17 cellular contexts compared by ENCODE assay signal in genomic region chr13:111859361-111860105, GRCh38.
A peak's percentile ranks its signal among the peaks of the same experiment; 100 is the strongest.
DNase-seq lines count a peak whose midpoint lies in the region; ATAC-seq, FAIRE-seq and TF ChIP-seq lines count a peak whose summit lies in the region.
"Had no signal": no experiment of that assay in that cellular context is flagged by ENCODE, and none has a peak within 500 bp of the region (broad histone marks: within the 10 kb centered on the region; RNA-seq: fewer than 3 reads in every experiment).

No MANE protein-coding gene starts in this region.

- no peak overlapping the region for H3K27ac Mint-ChIP-seq in type B pancreatic cell
- H3K27ac Mint-ChIP-seq: CD4-positive, CD25-positive, alpha-beta regulatory T cell; T-cell had no signal

- H3K9me2 ChIP-seq in hepatocyte (replicated peaks; ENCODE audit: insufficient read depth): no peaks in the 10 kb centered on the region

- DNase-seq in Right ventricle myocardium superior: no peak
- DNase-seq in left ventricle myocardium inferior: no peak
- DNase-seq in NCI-H1417 treated with DMSO at 0.1 percent for 48 hours (lab: John Stamatoyannopoulos, UW): peak; percentile 20
- peak; percentile 86 for DNase-seq in esophagus muscularis mucosa (ENCODE audit: extremely low spot score)
- peak; percentile 27 for DNase-seq in type B pancreatic cell (ENCODE audit: extremely low spot score, unreplicated experiment)
- DNase-seq in hepatocyte (ENCODE audit: low spot score): no peak
- DNase-seq in H54 (ENCODE audit: insufficient read length, low spot score): no peak
- no peak for DNase-seq in SW480 (ENCODE audit: low spot score)
- DNase-seq: CD4-positive, CD25-positive, alpha-beta regulatory T cell; DMS53; NCI-H1436 treated with DMSO at 0.1 percent for 48 hours; NCI-H2029 treated with DMSO at 0.1 percent for 48 hours; NCI-H446; NCI-H69; T-cell had no signal

- no peak overlapping the region for H2AFZ ChIP-seq in hepatocyte

- no peaks in the 10 kb centered on the region for H3K4me1 Mint-ChIP-seq in type B pancreatic cell (ENCODE audit: unreplicated experiment)
- H3K4me1 Mint-ChIP-seq: CD4-positive, CD25-positive, alpha-beta regulatory T cell; T-cell had no signal

- no peaks in the 10 kb centered on the region for H3K79me2 ChIP-seq in hepatocyte

- peaks cover 28% of the 10 kb centered on the region for H3K27me3 ChIP-seq in left ventricle myocardium inferior (ENCODE audit: low read depth)
- H3K27me3 ChIP-seq in esophagus muscularis mucosa: peaks cover 0 to 19% (median 0%) of the 10 kb centered on the region in 4 donors
- H3K27me3 ChIP-seq in hepatocyte: no peaks in the 10 kb centered on the region

- no peaks in the 10 kb centered on the region for H3K36me3 ChIP-seq in left ventricle myocardium inferior
- H3K36me3 ChIP-seq in esophagus muscularis mucosa: no peaks in the 10 kb centered on the region
- no peaks in the 10 kb centered on the region for H3K36me3 ChIP-seq in hepatocyte (replicated peaks; ENCODE audit: insufficient read depth, low read depth)

- peaks cover 6% of the 10 kb centered on the region for H3K4me1 ChIP-seq in left ventricle myocardium inferior
- no peaks in the 10 kb centered on the region for H3K4me1 ChIP-seq in esophagus muscularis mucosa
- no peaks in the 10 kb centered on the region for H3K4me1 ChIP-seq in hepatocyte (ENCODE audit: insufficient read depth)

- peaks cover 6% of the 10 kb centered on the region for H3K9me3 Mint-ChIP-seq in type B pancreatic cell

- H3K4me3 ChIP-seq in left ventricle myocardium inferior: no peak overlapping the region
- no peak overlapping the region for H3K4me3 ChIP-seq in esophagus muscularis mucosa
- no peak overlapping the region for H3K4me3 ChIP-seq in hepatocyte
- H3K4me3 ChIP-seq: SK-N-MC had no signal

- peak; percentile 73 for ATAC-seq in Right ventricle myocardium superior (ENCODE audit: poor library complexity)
- ATAC-seq: T-cell had no signal

- H4K20me1 ChIP-seq in hepatocyte (ENCODE audit: insufficient read depth, poor library complexity, severe bottlenecking): no peaks in the 10 kb centered on the region

- intact Hi-C loops in Right ventricle myocardium superior (cut with DNase I) (no loop called here), left ventricle myocardium inferior (cut with micrococcal nuclease) (no loop called here), esophagus muscularis mucosa (cut with DNase I) (no loop called here)

- no peak for FAIRE-seq in H54 (lab: Jason Lieb, UNC)

- H3K36me3 Mint-ChIP-seq in type B pancreatic cell: no peaks in the 10 kb centered on the region
- H3K36me3 Mint-ChIP-seq: CD4-positive, CD25-positive, alpha-beta regulatory T cell; T-cell had no signal

- 72% methylated on average over 8 of the region's 16 CpGs for WGBS in esophagus muscularis mucosa
- WGBS in hepatocyte (ENCODE audit: low lambda C conversion rate, missing lambda C conversion rate): 80% methylated on average over 16 of the region's 16 CpGs

- no peak overlapping the region for H3K4me3 Mint-ChIP-seq in type B pancreatic cell
- H3K4me3 Mint-ChIP-seq: CD4-positive, CD25-positive, alpha-beta regulatory T cell; T-cell had no signal

- no peak for TF ChIP-seq POLR2A in esophagus muscularis mucosa (IDR thresholded peaks at IDR 0.05; ENCODE audit: low read depth)
- no peak for TF ChIP-seq POLR2A in H54 (IDR thresholded peaks at IDR 0.05; ENCODE audit: low read depth, low read length)

- H3K27ac ChIP-seq in left ventricle myocardium inferior (replicated peaks): no peak overlapping the region
- no peak overlapping the region for H3K27ac ChIP-seq in esophagus muscularis mucosa (replicated peaks in 1 of 4)
- no peak overlapping the region for H3K27ac ChIP-seq in hepatocyte
- H3K27ac ChIP-seq: HL-60, SK-N-MC had no signal

- TF ChIP-seq EP300 in esophagus muscularis mucosa (IDR thresholded peaks at IDR 0.05): no peak

- no peak overlapping the region for H3K4me2 ChIP-seq in hepatocyte

- no peak for TF ChIP-seq CTCF in left ventricle myocardium inferior (IDR thresholded peaks at IDR 0.05; ENCODE audit: borderline replicate concordance)
- no peak for TF ChIP-seq CTCF in esophagus muscularis mucosa (IDR thresholded peaks at IDR 0.05)
- TF ChIP-seq CTCF in type B pancreatic cell (conservative IDR thresholded peaks at IDR 0.05): no peak
- no peak for TF ChIP-seq CTCF in hepatocyte (IDR thresholded peaks at IDR 0.05; ENCODE audit: poor library complexity)

- H3K27me3 Mint-ChIP-seq in type B pancreatic cell: peaks cover 46% of the 10 kb centered on the region

- no peaks in the 10 kb centered on the region for H3K9me3 ChIP-seq in left ventricle myocardium inferior (replicated peaks)
- peaks cover 0 to 4% (median 0%) of the 10 kb centered on the region in 4 donors for H3K9me3 ChIP-seq in esophagus muscularis mucosa
- no peaks in the 10 kb centered on the region for H3K9me3 ChIP-seq in hepatocyte (ENCODE audit: low read depth)

Comparison
In these comparisons a context has a peak if more than half of its experiments do, and no peak if none do; other contexts are left out.
1. DNase-seq: peak in NCI-H1417 treated with DMSO at 0.1 percent for 48 hours (single experiment), esophagus muscularis mucosa (single experiment) and type B pancreatic cell (single experiment); none in Right ventricle myocardium superior (single experiment), left ventricle myocardium inferior (single experiment), hepatocyte (single experiment), H54 (single experiment) and SW480 (single experiment).